21 cellular contexts compared by ENCODE assay signal in genomic region chr7:138917771-138918170, GRCh38.
"Had no signal": no experiment of that assay in that cellular context is flagged by ENCODE, and none has a peak within 500 bp of the region (broad histone marks: within the 10 kb centered on the region; RNA-seq: fewer than 3 reads in every experiment).

No MANE protein-coding gene starts in this region.

- H3K4me1 ChIP-seq: esophagus muscularis mucosa, gastrocnemius medialis, left ventricle myocardium inferior, lower lobe of right lung, stomach had no signal

- ATAC-seq: gastrocnemius medialis; lower lobe of right lung; sciatic nerve; stimulated activated naive B cell treated with anti-CD40 and anti-IgM and Interleukin-4, amounts not matched to agents 10 μg/mL and 1 μg/mL and 100 μg/mL, for 72 hours had no signal

- H3K4me1 Mint-ChIP-seq: memory B cell; naive B cell; stimulated activated naive B cell treated with anti-CD40 and anti-IgM and Interleukin-4, amounts not matched to agents 10 μg/mL and 1 μg/mL and 100 μg/mL, for 72 hours had no signal

- H3K27me3 ChIP-seq: esophagus muscularis mucosa, gastrocnemius medialis, neutrophil, stomach had no signal

- H3K36me3 ChIP-seq: gastrocnemius medialis, neutrophil had no signal

- H3K9me3 ChIP-seq: esophagus muscularis mucosa, gastrocnemius medialis, left ventricle myocardium inferior, lower lobe of right lung, neutrophil, stomach had no signal

- H3K4me3 ChIP-seq: esophagus muscularis mucosa, gastrocnemius medialis, left ventricle myocardium inferior, lower lobe of right lung, skin epidermis, stomach had no signal

- H3K36me3 Mint-ChIP-seq: naive B cell; stimulated activated naive B cell treated with anti-CD40 and anti-IgM and Interleukin-4, amounts not matched to agents 10 μg/mL and 1 μg/mL and 100 μg/mL, for 72 hours had no signal

- DNase-seq: cortex of kidney; effector memory CD4-positive, alpha-beta T cell; gastrocnemius medialis; glutamatergic neuron; left ventricle myocardium inferior; lower lobe of right lung; naive B cell; stimulated activated CD4-positive, alpha-beta T cell treated with anti-CD3 and anti-CD28 coated beads, Interleukin-2, amount 100 ng/mL, for 24 hours; stimulated activated CD4-positive, alpha-beta T cell treated with anti-CD3 and anti-CD28 coated beads, Interleukin-4, amount 100 ng/mL, for 4 hours; stimulated activated naive B cell treated with anti-CD40 and anti-IgM and Interleukin-4, amounts not matched to agents 10 μg/mL and 1 μg/mL and 100 μg/mL, for 72 hours; stomach; substantia nigra had no signal

- H3K9me3 Mint-ChIP-seq: memory B cell, type B pancreatic cell had no signal

- H3K27ac Mint-ChIP-seq: memory B cell; mesothelial cell of epicardium; naive B cell; nephron; stimulated activated naive B cell treated with anti-CD40 and anti-IgM and Interleukin-4, amounts not matched to agents 10 μg/mL and 1 μg/mL and 100 μg/mL, for 72 hours; type B pancreatic cell had no signal

- H3K27me3 Mint-ChIP-seq: type B pancreatic cell had no signal

- H3K4me3 Mint-ChIP-seq: memory B cell; mesothelial cell of epicardium; naive B cell; nephron; stimulated activated naive B cell treated with anti-CD40 and anti-IgM and Interleukin-4, amounts not matched to agents 10 μg/mL and 1 μg/mL and 100 μg/mL, for 72 hours; type B pancreatic cell had no signal

- H3K27ac ChIP-seq: epithelial cell of prostate, esophagus muscularis mucosa, gastrocnemius medialis, left ventricle myocardium inferior, lower lobe of right lung, neutrophil, skin epidermis, stomach had no signal
